ENCODE assay signal across 1 cellular context in genomic region chr22:46813816-46814597, GRCh38.
TF ChIP-seq lines count a peak whose summit lies in the region.

No MANE protein-coding gene starts in this region.

TF ChIP-seq in endothelial cell of umbilical vein, 7 proteins besides CTCF, POLR2A, EP300 and RAD21:
- TF ChIP-seq FOS (IDR thresholded peaks at IDR 0.05; ENCODE audit: borderline replicate concordance, insufficient read depth, low read length) (no peak), MYC (IDR thresholded peaks at IDR 0.05; ENCODE audit: low read depth, low read length) (no peak), POLR2AphosphoS5 (IDR thresholded peaks at IDR 0.05; ENCODE audit: insufficient read depth, low read depth, low read length) (no peak), JUN (IDR thresholded peaks at IDR 0.05; ENCODE audit: borderline replicate concordance, insufficient read depth, insufficient read length, low read depth) (no peak), MAX (IDR thresholded peaks at IDR 0.05; ENCODE audit: insufficient read depth, insufficient read length) (no peak), GATA2 (IDR thresholded peaks at IDR 0.05; ENCODE audit: insufficient read depth, insufficient read length, low read depth, low read length) (no peak), EZH2 (IDR thresholded peaks at IDR 0.05; ENCODE audit: borderline replicate concordance, low read depth, low read length, severe bottlenecking) (no peak)
TF ChIP-seq in endothelial cell of umbilical vein: peak in this region for 0.
